Comparison of ENCODE assay signal across 19 cellular contexts in the genomic region with DNA sequence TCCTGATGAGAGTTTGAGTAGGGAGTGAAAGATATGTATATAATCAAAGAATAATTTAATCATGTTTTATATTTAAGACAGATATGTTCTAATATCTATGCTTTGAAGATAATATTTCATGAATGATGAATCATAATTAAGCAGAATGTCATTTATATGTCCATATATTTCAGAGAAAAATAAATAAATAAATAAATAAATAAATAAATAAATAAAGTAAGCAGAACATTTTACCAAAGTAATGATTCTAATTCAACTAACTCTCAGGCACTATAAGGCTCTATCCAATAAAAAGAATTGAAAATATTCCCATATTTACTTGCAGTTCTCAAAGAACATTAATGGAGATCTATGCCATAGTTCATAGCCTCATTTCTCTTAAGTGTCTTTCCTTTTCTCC. TPM values are rescaled to one million over a fixed set of nuclear protein-coding genes. Genes with fewer than 3 reads are reported as not detected.
DNase-seq lines count a peak whose midpoint lies in the region; ATAC-seq, FAIRE-seq and TF ChIP-seq lines count a peak whose summit lies in the region.
"Had no signal": no experiment of that assay in that cellular context is flagged by ENCODE, and none has a peak within 500 bp of the region (broad histone marks: within the 10 kb centered on the region; RNA-seq: fewer than 3 reads in every experiment).

No MANE protein-coding gene starts in this region.

- H3K27me3 ChIP-seq in vagina = no peaks in the 10 kb centered on the region

- H3K4me3 ChIP-seq in HEK293 (ENCODE audit: low read depth, low read length) = no peak overlapping the region
- no peak overlapping the region for H3K4me3 ChIP-seq in vagina
- H3K4me3 ChIP-seq: BLaER1 treated with 17β-estradiol and CSF1 and Interleukin-3, amounts not matched to agents 10 nM and 100 nM; GM23248; HAP-1 had no signal

- H3K27ac ChIP-seq in HEK293 (ENCODE audit: extremely low read depth, low read depth, low read length) = no peak overlapping the region
- H3K27ac ChIP-seq in vagina = no peak overlapping the region
- H3K27ac ChIP-seq: BLaER1 treated with 17β-estradiol and CSF1 and Interleukin-3, amounts not matched to agents 10 nM and 100 nM; GM23248 had no signal

- TF ChIP-seq CTCF in HEK293 (tag by site-specific recombination; IDR thresholded peaks at IDR 0.05) (no peak), vagina (IDR thresholded peaks at IDR 0.05) (no peak), omental fat pad (IDR thresholded peaks at IDR 0.05) (no peak)

- H3K9me3 ChIP-seq in HEK293 (ENCODE audit: control insufficient read depth, insufficient read depth, low read depth, low read length) (no peaks in the 10 kb centered on the region), vagina (no peaks in the 10 kb centered on the region)
- H3K9me3 ChIP-seq: BLaER1 treated with 17β-estradiol and CSF1 and Interleukin-3, amounts not matched to agents 10 nM and 100 nM; HAP-1 had no signal

- POLR2A ChIA-PET in HEK293 (lab: Yijun Ruan, JAX) = no interaction called here

- intact Hi-C loops in vagina (cut with DNase I) = no loop called here

- FAIRE-seq in RCC 7860 (lab: Jason Lieb, UNC) (peak; percentile 7), frontal cortex (lab: Jason Lieb, UNC) (peak; percentile 81)
- FAIRE-seq: GM12892, GM18507, HepG2 had no signal

- TF ChIP-seq POLR2A in vagina (IDR thresholded peaks at IDR 0.05) = no peak

- CTCF ChIA-PET in HEK293 (lab: Yijun Ruan, JAX) = no interaction called here

- DNase-seq in RCC 7860 (ENCODE audit: low spot score) = no peak
- no peak for DNase-seq in frontal cortex (ENCODE audit: low spot score in 2 of 2)
- DNase-seq in vagina (ENCODE audit: extremely low spot score in 2 of 2) = no peak
- DNase-seq in omental fat pad (ENCODE audit: low spot score) = no peak
- no peak for DNase-seq in hypothalamus (lab: John Stamatoyannopoulos, UW)
- DNase-seq: CD8-positive, alpha-beta T cell; GDM1; GM23248; KBM-7 had no signal

- peaks cover 6% of the 10 kb centered on the region for H3K4me1 ChIP-seq in HEK293 (ENCODE audit: control insufficient read depth, insufficient read depth, low read length)
- peaks cover 14% of the 10 kb centered on the region for H3K4me1 ChIP-seq in vagina

- ATAC-seq in HG02885 (IDR thresholded peaks at IDR 0.05; ENCODE audit: poor library complexity, unreplicated experiment) (no peak), omental fat pad (ENCODE audit: low FRiP score) (no peak)
- ATAC-seq: CD8-positive, alpha-beta T cell; HepG2 had no signal

- H3K36me3 ChIP-seq in HEK293 (ENCODE audit: control insufficient read depth in 2 of 2, insufficient read depth in 1 of 2, low read length in 2 of 2) (no peaks in the 10 kb centered on the region), vagina (no peaks in the 10 kb centered on the region)
- H3K36me3 ChIP-seq: BLaER1 treated with 17β-estradiol and CSF1 and Interleukin-3, amounts not matched to agents 10 nM and 100 nM; HAP-1 had no signal

TF ChIP-seq in HEK293, 187 proteins besides CTCF, POLR2A, EP300 and RAD21:
- no peak for TF ChIP-seq ZXDB (tag by site-specific recombination; IDR thresholded peaks at IDR 0.05)
- peak; percentile 44 for TF ChIP-seq ZNF555 (tag by site-specific recombination; conservative IDR thresholded peaks at IDR 0.05)
- 0 out of 2 replicates have a peak, but pooled peaks have one; percentile 10 for TF ChIP-seq ZNF202 (tag by site-specific recombination; IDR thresholded peaks at IDR 0.05; ENCODE audit: borderline replicate concordance)
- TF ChIP-seq ZNF426 (tag by site-specific recombination; IDR thresholded peaks at IDR 0.05) = peak; percentile 51
- TF ChIP-seq, protein P1, sequence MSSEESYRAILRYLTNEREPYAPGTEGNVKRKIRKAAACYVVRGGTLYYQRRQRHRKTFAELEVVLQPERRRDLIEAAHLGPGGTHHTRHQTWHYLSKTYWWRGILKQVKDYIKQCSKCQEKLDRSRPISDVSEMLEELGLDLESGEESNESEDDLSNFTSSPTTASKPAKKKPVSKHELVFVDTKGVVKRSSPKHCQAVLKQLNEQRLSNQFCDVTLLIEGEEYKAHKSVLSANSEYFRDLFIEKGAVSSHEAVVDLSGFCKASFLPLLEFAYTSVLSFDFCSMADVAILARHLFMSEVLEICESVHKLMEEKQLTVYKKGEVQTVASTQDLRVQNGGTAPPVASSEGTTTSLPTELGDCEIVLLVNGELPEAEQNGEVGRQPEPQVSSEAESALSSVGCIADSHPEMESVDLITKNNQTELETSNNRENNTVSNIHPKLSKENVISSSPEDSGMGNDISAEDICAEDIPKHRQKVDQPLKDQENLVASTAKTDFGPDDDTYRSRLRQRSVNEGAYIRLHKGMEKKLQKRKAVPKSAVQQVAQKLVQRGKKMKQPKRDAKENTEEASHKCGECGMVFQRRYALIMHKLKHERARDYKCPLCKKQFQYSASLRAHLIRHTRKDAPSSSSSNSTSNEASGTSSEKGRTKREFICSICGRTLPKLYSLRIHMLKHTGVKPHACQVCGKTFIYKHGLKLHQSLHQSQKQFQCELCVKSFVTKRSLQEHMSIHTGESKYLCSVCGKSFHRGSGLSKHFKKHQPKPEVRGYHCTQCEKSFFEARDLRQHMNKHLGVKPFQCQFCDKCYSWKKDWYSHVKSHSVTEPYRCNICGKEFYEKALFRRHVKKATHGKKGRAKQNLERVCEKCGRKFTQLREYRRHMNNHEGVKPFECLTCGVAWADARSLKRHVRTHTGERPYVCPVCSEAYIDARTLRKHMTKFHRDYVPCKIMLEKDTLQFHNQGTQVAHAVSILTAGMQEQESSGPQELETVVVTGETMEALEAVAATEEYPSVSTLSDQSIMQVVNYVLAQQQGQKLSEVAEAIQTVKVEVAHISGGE (tag by site-specific recombination; conservative IDR thresholded peaks at IDR 0.05; ENCODE audit: low read depth) = peak; percentile 51
- TF ChIP-seq ZNF394 (tag by site-specific recombination; IDR thresholded peaks at IDR 0.05; ENCODE audit: borderline replicate concordance) = peak; percentile 72; the same call in 1 of the 2 replicates
- TF ChIP-seq ZNF266 (tag by site-specific recombination; IDR thresholded peaks at IDR 0.05; ENCODE audit: low read depth) = 0 out of 2 replicates have a peak, but pooled peaks have one; percentile 25
- peak; percentile 47 for TF ChIP-seq ZBTB8A (tag by site-specific recombination; IDR thresholded peaks at IDR 0.05)
- peak; percentile 39; the same call in 1 of the 2 replicates for TF ChIP-seq ZNF623 (tag by site-specific recombination; IDR thresholded peaks at IDR 0.05)
- no peak for TF ChIP-seq ZNF404 (tag by site-specific recombination; IDR thresholded peaks at IDR 0.05)
- no peak for TF ChIP-seq OVOL3 (tag by site-specific recombination; IDR thresholded peaks at IDR 0.05)

RNA-seq across cellular contexts. Expression of a gene that starts 36.0 kb away (rescaled TPM):
- total RNA-seq in frontal cortex (not detected), vagina (not detected), omental fat pad (not detected)
- total RNA-seq: A673; B cell; CD8-positive, alpha-beta T cell; GM23248; H4; HepG2 had no signal

RNA-seq across cellular contexts. Expression of a gene that starts 40.9 kb away (rescaled TPM):
- 1.2 TPM for total RNA-seq in frontal cortex
- not detected for total RNA-seq in vagina
- under 1 TPM in 1 of 4 donors, not detected in 3; 0.46 TPM for total RNA-seq in omental fat pad
- total RNA-seq: A673; B cell; CD8-positive, alpha-beta T cell; GM23248; H4 had no signal
